8 cellular contexts compared by ENCODE assay signal in the genomic region with DNA sequence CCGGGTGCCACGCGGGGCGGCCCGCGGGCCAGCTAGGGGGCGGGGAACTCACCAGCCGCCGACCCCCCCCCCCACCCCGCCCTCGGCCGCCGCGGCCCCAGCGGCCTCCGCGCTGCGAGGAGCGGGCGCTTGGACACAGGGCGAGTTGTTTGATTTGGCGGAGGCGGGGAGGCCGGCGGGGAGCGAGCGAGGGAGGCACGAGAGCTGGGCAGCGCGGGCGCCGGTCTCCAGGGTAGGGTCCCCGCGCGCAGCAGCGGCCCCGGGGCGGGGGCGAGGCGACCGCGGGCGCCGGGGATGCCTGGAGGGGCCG.
DNase-seq lines count a peak whose midpoint lies in the region; ATAC-seq and TF ChIP-seq lines count a peak whose summit lies in the region.

No MANE protein-coding gene starts in this region.

- H3K27ac ChIP-seq in breast epithelium, result peak overlapping the region; percentile 62 to 72
- peak overlapping the region in 1 of 2 donors; percentile 74 for H3K27ac ChIP-seq in lung (ENCODE audit: low read depth in 1 of 2, low read length in 1 of 2)
- no peak overlapping the region for H3K27ac ChIP-seq in MM.1S (ENCODE audit: low read length)

- DNase-seq in activated CD8-positive, alpha-beta memory T cell treated with anti-CD3 and anti-CD28 coated beads, Interleukin-2, amount 10 ng/mL, durations not matched to agents 7 days and 5 days, result no peak
- DNase-seq in activated CD8-positive, alpha-beta memory T cell treated with anti-CD3 and anti-CD28 coated beads, Interleukin-2, amount 50 U/mL, for 4 hours, result no peak
- no peak for DNase-seq in breast epithelium (ENCODE audit: low spot score in 2 of 2)
- DNase-seq in lung (ENCODE audit: low spot score), result peak; percentile 36
- DNase-seq in activated CD8-positive, alpha-beta T cell treated with anti-CD3 and anti-CD28 coated beads for 36 hours, result no peak
- DNase-seq in MM.1S, result no peak
- DNase-seq in RPMI8226, result no peak

- no peak overlapping the region for H3K4me3 Mint-ChIP-seq in activated CD8-positive, alpha-beta memory T cell treated with anti-CD3 and anti-CD28 coated beads, Interleukin-2, amount 10 ng/mL, durations not matched to agents 7 days and 5 days
- H3K4me3 Mint-ChIP-seq in activated CD8-positive, alpha-beta T cell treated with anti-CD3 and anti-CD28 coated beads for 36 hours, result no peak overlapping the region

- no peaks in the 10 kb centered on the region for H3F3A ChIP-seq in MM.1S (ENCODE audit: insufficient read depth, low read length)

- CTCF ChIA-PET in activated CD8-positive, alpha-beta memory T cell treated with anti-CD3 and anti-CD28 coated beads, Interleukin-2, amount 10 ng/mL, durations not matched to agents 7 days and 5 days (lab: Charles Lee), result no interaction called here
- CTCF ChIA-PET in activated CD8-positive, alpha-beta T cell treated with anti-CD3 and anti-CD28 coated beads for 36 hours (lab: Charles Lee), result interaction anchor here (1.4 kb wide), 1 partner anchor 29 kb away, joined by 3 read pairs; no protein-coding TSS in a partner anchor

- H3K79me2 ChIP-seq in MM.1S (ENCODE audit: low read length), result no peaks in the 10 kb centered on the region

- POLR2A ChIA-PET in activated CD8-positive, alpha-beta T cell treated with anti-CD3 and anti-CD28 coated beads for 36 hours (lab: Charles Lee), result no interaction called here

- peak; percentile 6 for ATAC-seq in activated CD8-positive, alpha-beta memory T cell treated with anti-CD3 and anti-CD28 coated beads, Interleukin-2, amount 10 ng/mL, durations not matched to agents 7 days and 5 days
- ATAC-seq in HG03095 (IDR thresholded peaks at IDR 0.05; ENCODE audit: unreplicated experiment) (peak; percentile 12), lung (ENCODE audit: insufficient read depth, low FRiP score) (peak; percentile 60)
- no peak for ATAC-seq in activated CD8-positive, alpha-beta T cell treated with anti-CD3 and anti-CD28 coated beads for 36 hours

- no peak for TF ChIP-seq POLR2A in breast epithelium (IDR thresholded peaks at IDR 0.05)

- H3K27me3 Mint-ChIP-seq in activated CD8-positive, alpha-beta memory T cell treated with anti-CD3 and anti-CD28 coated beads, Interleukin-2, amount 10 ng/mL, durations not matched to agents 7 days and 5 days, result peaks cover 76% of the 10 kb centered on the region
- peaks cover 48% of the 10 kb centered on the region for H3K27me3 Mint-ChIP-seq in activated CD8-positive, alpha-beta T cell treated with anti-CD3 and anti-CD28 coated beads for 36 hours

- no peaks in the 10 kb centered on the region for H3K9me3 Mint-ChIP-seq in activated CD8-positive, alpha-beta memory T cell treated with anti-CD3 and anti-CD28 coated beads, Interleukin-2, amount 10 ng/mL, durations not matched to agents 7 days and 5 days (ENCODE audit: low read depth)
- H3K9me3 Mint-ChIP-seq in activated CD8-positive, alpha-beta T cell treated with anti-CD3 and anti-CD28 coated beads for 36 hours, result no peaks in the 10 kb centered on the region

- intact Hi-C loops in breast epithelium (cut with DNase I; ENCODE audit: low total_unique reads), result no loop called here
- intact Hi-C loops in activated CD8-positive, alpha-beta T cell treated with anti-CD3 and anti-CD28 coated beads for 36 hours (cut with micrococcal nuclease), result no loop called here

- H3K9me2 ChIP-seq in MM.1S (replicated peaks; ENCODE audit: insufficient read depth, low read length), result no peaks in the 10 kb centered on the region

- H3K9ac ChIP-seq in MM.1S (ENCODE audit: low read length), result no peak overlapping the region

- 0 out of 2 replicates have a peak, but pooled peaks cover 7% of the 10 kb centered on the region for H4K20me1 ChIP-seq in MM.1S (ENCODE audit: insufficient read depth, low read length)

- no peaks in the 10 kb centered on the region for H3K4me1 ChIP-seq in breast epithelium
- peaks cover 6 to 14% of the 10 kb centered on the region in 2 donors for H3K4me1 ChIP-seq in lung (ENCODE audit: control insufficient read depth in 2 of 2, insufficient read depth in 2 of 2, low read length in 2 of 2)
- H3K4me1 ChIP-seq in MM.1S (ENCODE audit: low read length), result no peaks in the 10 kb centered on the region

- H3K4me2 ChIP-seq in MM.1S (ENCODE audit: low read depth, low read length), result no peak overlapping the region

- H3K27me3 ChIP-seq in breast epithelium (no peaks in the 10 kb centered on the region), lung (ENCODE audit: control insufficient read depth, insufficient read depth) (no peaks in the 10 kb centered on the region), MM.1S (replicated peaks; ENCODE audit: insufficient read depth, low read length) (no peaks in the 10 kb centered on the region)

- peaks cover 6% of the 10 kb centered on the region for H3K4me1 Mint-ChIP-seq in activated CD8-positive, alpha-beta memory T cell treated with anti-CD3 and anti-CD28 coated beads, Interleukin-2, amount 10 ng/mL, durations not matched to agents 7 days and 5 days
- peaks cover 9% of the 10 kb centered on the region for H3K4me1 Mint-ChIP-seq in activated CD8-positive, alpha-beta T cell treated with anti-CD3 and anti-CD28 coated beads for 36 hours (ENCODE audit: low read depth)

- TF ChIP-seq CTCF in breast epithelium (IDR thresholded peaks at IDR 0.05) (no peak), lung (IDR thresholded peaks at IDR 0.05; ENCODE audit: control extremely low read depth, extremely low read depth) (no peak), MM.1S (IDR thresholded peaks at IDR 0.05; ENCODE audit: low read length) (no peak)
- no peak for TF ChIP-seq CTCF in activated CD8-positive, alpha-beta T cell treated with anti-CD3 and anti-CD28 coated beads for 36 hours (IDR thresholded peaks at IDR 0.05)

- H3K36me3 ChIP-seq in breast epithelium (no peaks in the 10 kb centered on the region), lung (ENCODE audit: control insufficient read depth in 2 of 2, insufficient read depth in 2 of 2, low read length in 2 of 2) (no peaks in the 10 kb centered on the region), MM.1S (replicated peaks; ENCODE audit: insufficient read depth, low read length) (no peaks in the 10 kb centered on the region)

- H3K4me3 ChIP-seq in breast epithelium, result peak overlapping the region; percentile 37 to 79 (median 60)
- peak overlapping the region; percentile 37 for H3K4me3 ChIP-seq in lung
- no peak overlapping the region for H3K4me3 ChIP-seq in MM.1S (ENCODE audit: low read length)

- H3K36me3 Mint-ChIP-seq in activated CD8-positive, alpha-beta memory T cell treated with anti-CD3 and anti-CD28 coated beads, Interleukin-2, amount 10 ng/mL, durations not matched to agents 7 days and 5 days, result peaks cover 2% of the 10 kb centered on the region
- H3K36me3 Mint-ChIP-seq in activated CD8-positive, alpha-beta T cell treated with anti-CD3 and anti-CD28 coated beads for 36 hours (ENCODE audit: low read depth), result no peaks in the 10 kb centered on the region

- H2AFZ ChIP-seq in MM.1S (ENCODE audit: low read length), result no peak overlapping the region

- no peak overlapping the region for H3K27ac Mint-ChIP-seq in activated CD8-positive, alpha-beta memory T cell treated with anti-CD3 and anti-CD28 coated beads, Interleukin-2, amount 10 ng/mL, durations not matched to agents 7 days and 5 days
- no peak overlapping the region for H3K27ac Mint-ChIP-seq in activated CD8-positive, alpha-beta T cell treated with anti-CD3 and anti-CD28 coated beads for 36 hours

- 1 to 2% methylated on average over 29 to 45 of the region's 45 CpGs for WGBS in lung, 2 donors

- no peaks in the 10 kb centered on the region for H3K9me3 ChIP-seq in breast epithelium
- H3K9me3 ChIP-seq in lung (ENCODE audit: control insufficient read depth in 2 of 2, insufficient read depth in 1 of 2, low read length in 1 of 2), result peaks cover 0 to 3% of the 10 kb centered on the region in 2 donors
- H3K9me3 ChIP-seq in MM.1S (replicated peaks; ENCODE audit: insufficient read depth, low read length), result no peaks in the 10 kb centered on the region
